Comparison of ENCODE assay signal across 8 cellular contexts in the genomic region with DNA sequence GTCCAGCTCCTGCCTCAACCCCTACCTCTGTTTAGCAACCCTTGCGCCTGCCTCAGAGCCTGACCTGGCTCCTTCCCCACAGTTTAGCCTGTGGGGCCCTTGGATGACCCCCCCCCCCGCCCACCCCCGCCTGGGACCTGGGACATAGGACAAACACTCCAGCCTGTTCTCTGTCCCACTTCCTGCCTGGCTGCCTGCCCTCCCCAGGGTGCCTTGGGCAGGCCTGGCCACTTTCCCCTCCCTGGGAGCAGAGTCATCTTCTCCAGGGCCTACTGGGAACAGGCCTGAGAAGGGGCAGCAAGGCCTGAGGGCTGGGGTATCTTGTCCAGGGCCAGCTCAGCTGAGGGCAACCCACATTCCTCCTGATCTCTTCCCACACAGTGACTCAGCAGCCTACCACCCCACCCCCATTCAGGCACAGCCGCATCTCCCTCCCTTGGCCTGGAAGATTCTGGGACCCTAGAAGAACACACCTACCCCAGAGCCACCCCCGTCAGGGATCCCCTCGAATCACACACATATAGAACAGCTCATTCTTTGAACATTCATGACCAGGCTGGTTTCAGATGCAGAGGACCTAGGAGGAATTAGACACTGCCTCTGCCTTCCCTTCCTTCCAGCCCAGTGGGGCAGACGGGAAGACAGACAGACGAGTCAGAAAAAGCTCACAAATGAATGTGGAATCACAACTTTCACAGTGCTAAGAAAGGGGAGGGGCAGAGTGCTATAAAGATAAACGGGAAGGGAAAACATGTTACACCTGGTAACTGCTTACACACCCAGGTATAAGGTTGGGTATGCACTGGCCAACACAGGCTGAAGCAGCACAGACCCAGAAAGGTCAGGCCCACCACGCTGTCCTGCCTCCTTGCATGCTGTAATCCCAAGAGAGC. TPM values are rescaled to one million over a fixed set of nuclear protein-coding genes. Genes with fewer than 3 reads are reported as not detected.
DNase-seq lines count a peak whose midpoint lies in the region; ATAC-seq and TF ChIP-seq lines count a peak whose summit lies in the region.

No MANE protein-coding gene starts in this region.

- 43 to 59% (median 50%) methylated on average over 9 to 10 of the region's 10 CpGs for WGBS in heart left ventricle, 4 donors
- WGBS in smooth muscle cell (ENCODE audit: low lambda C conversion rate) = 17% methylated on average over 8 of the region's 10 CpGs

- intact Hi-C loops in HCT116 (cut with micrococcal nuclease) (no loop called here), heart left ventricle (cut with DNase I) (no loop called here)
- intact Hi-C loops in activated CD8-positive, alpha-beta T cell treated with anti-CD3 and anti-CD28 coated beads for 36 hours (cut with micrococcal nuclease) = no loop called here

- no peak for DNase-seq in HCT116 (ENCODE audit: low read depth, low spot score)
- DNase-seq in activated CD8-positive, alpha-beta T cell treated with anti-CD3 and anti-CD28 coated beads for 36 hours = no peak
- DNase-seq in heart left ventricle = peak; percentile 74 to 89 (median 86)
- DNase-seq in smooth muscle cell (lab: John Stamatoyannopoulos, UW; ENCODE audit: unreplicated experiment) = peak; percentile 29
- no peak for DNase-seq in NCI-H82 treated with DMSO at 0.1 percent for 48 hours (lab: John Stamatoyannopoulos, UW; ENCODE audit: unreplicated experiment)
- DNase-seq in progenitor cell of endocrine pancreas (ENCODE audit: low spot score, unreplicated experiment) = no peak

- peaks cover 33% of the 10 kb centered on the region for H3K4me1 Mint-ChIP-seq in activated CD8-positive, alpha-beta T cell treated with anti-CD3 and anti-CD28 coated beads for 36 hours (ENCODE audit: low read depth)
- peaks cover 6% of the 10 kb centered on the region for H3K4me1 Mint-ChIP-seq in progenitor cell of endocrine pancreas (ENCODE audit: low read depth)

- H3K9me2 ChIP-seq in HCT116 (ENCODE audit: insufficient read depth) = no peaks in the 10 kb centered on the region

- peaks cover 10 to 25% of the 10 kb centered on the region in 2 experiments for H3K36me3 ChIP-seq in HCT116 (ENCODE audit: control insufficient read depth in 1 of 2, insufficient read depth in 2 of 2, low read length in 2 of 2)
- H3K36me3 ChIP-seq in heart left ventricle = peaks cover 0 to 41% (median 34%) of the 10 kb centered on the region in 9 donors
- no peaks in the 10 kb centered on the region for H3K36me3 ChIP-seq in smooth muscle cell (ENCODE audit: low read depth)

- TF ChIP-seq RAD21 in HCT116 (IDR thresholded peaks at IDR 0.05; ENCODE audit: low read depth) = no peak

- no peak overlapping the region for H3K4me3 Mint-ChIP-seq in activated CD8-positive, alpha-beta T cell treated with anti-CD3 and anti-CD28 coated beads for 36 hours
- no peak overlapping the region for H3K4me3 Mint-ChIP-seq in progenitor cell of endocrine pancreas (ENCODE audit: low read depth)

- H3K79me2 ChIP-seq in HCT116 (ENCODE audit: insufficient read depth, low read length) (peaks cover 71% of the 10 kb centered on the region), smooth muscle cell (ENCODE audit: low read depth) (peaks cover 20% of the 10 kb centered on the region)

- peaks cover 20% of the 10 kb centered on the region for H3K36me3 Mint-ChIP-seq in activated CD8-positive, alpha-beta T cell treated with anti-CD3 and anti-CD28 coated beads for 36 hours (ENCODE audit: low read depth)
- H3K36me3 Mint-ChIP-seq in progenitor cell of endocrine pancreas (ENCODE audit: insufficient read depth) = peaks cover 8% of the 10 kb centered on the region

- ATAC-seq in HCT116 (peak; percentile 28), heart left ventricle (peak; percentile 44 to 56 (median 47)), HG03159 (IDR thresholded peaks at IDR 0.05; ENCODE audit: unreplicated experiment) (no peak), HG03025 (IDR thresholded peaks at IDR 0.05; ENCODE audit: low FRiP score, unreplicated experiment) (no peak)
- ATAC-seq in activated CD8-positive, alpha-beta T cell treated with anti-CD3 and anti-CD28 coated beads for 36 hours = no peak

- H3K4me3 ChIP-seq in HCT116 (replicated peaks in 1 of 2; ENCODE audit: low read depth in 1 of 2, low read length in 2 of 2) (peak overlapping the region in 1 of 2 experiments; percentile 47; a peak in 3 of 4 replicates), heart left ventricle (no peak overlapping the region), smooth muscle cell (no peak overlapping the region)

- H3K9ac ChIP-seq in HCT116 (ENCODE audit: low read length) (peak overlapping the region; percentile 67), smooth muscle cell (ENCODE audit: low read depth) (peak overlapping the region; percentile 72)

- TF ChIP-seq POLR2A in HCT116 (IDR thresholded peaks at IDR 0.05; ENCODE audit: borderline replicate concordance, extremely low read depth, insufficient read depth, insufficient read length) (no peak), heart left ventricle (IDR thresholded peaks at IDR 0.05) (no peak)

- H3F3A ChIP-seq in smooth muscle cell (ENCODE audit: low read depth) = peaks cover 58% of the 10 kb centered on the region

- H3K4me2 ChIP-seq in HCT116 (ENCODE audit: low read length) = peak overlapping the region; percentile 87
- H3K4me2 ChIP-seq in smooth muscle cell = peak overlapping the region; percentile 69

- no peaks in the 10 kb centered on the region for H3K9me3 ChIP-seq in HCT116 (ENCODE audit: control insufficient read depth in 1 of 2, insufficient read depth in 1 of 2, low read depth in 1 of 2, low read length in 2 of 2)
- no peaks in the 10 kb centered on the region for H3K9me3 ChIP-seq in heart left ventricle
- H3K9me3 ChIP-seq in smooth muscle cell (replicated peaks; ENCODE audit: low read depth) = no peaks in the 10 kb centered on the region

- no peaks in the 10 kb centered on the region for H3K9me3 Mint-ChIP-seq in activated CD8-positive, alpha-beta T cell treated with anti-CD3 and anti-CD28 coated beads for 36 hours
- H3K9me3 Mint-ChIP-seq in progenitor cell of endocrine pancreas (ENCODE audit: low read depth) = no peaks in the 10 kb centered on the region

- H3K4me1 ChIP-seq in HCT116 (ENCODE audit: control insufficient read depth in 1 of 2, insufficient read depth in 2 of 2, low read length in 2 of 2) (peaks cover 49 to 72% of the 10 kb centered on the region in 2 experiments), heart left ventricle (peaks cover 35 to 67% (median 59%) of the 10 kb centered on the region in 12 donors), smooth muscle cell (ENCODE audit: low read depth) (peaks cover 25% of the 10 kb centered on the region)

- H4K20me1 ChIP-seq in HCT116 (ENCODE audit: insufficient read depth) (no peaks in the 10 kb centered on the region), smooth muscle cell (ENCODE audit: low read depth) (no peaks in the 10 kb centered on the region)

- POLR2A ChIA-PET in HCT116 (lab: Charles Lee) = no interaction called here
- POLR2A ChIA-PET in activated CD8-positive, alpha-beta T cell treated with anti-CD3 and anti-CD28 coated beads for 36 hours (lab: Charles Lee) = interaction anchor here (0.9 to 10.0 kb wide), 2 partner anchors 11 to 58 kb away, joined by 3 to 123 read pairs; a partner anchor contains a TSS

- H3K27ac Mint-ChIP-seq in activated CD8-positive, alpha-beta T cell treated with anti-CD3 and anti-CD28 coated beads for 36 hours = peak overlapping the region; percentile 67
- no peak overlapping the region for H3K27ac Mint-ChIP-seq in progenitor cell of endocrine pancreas

- no peak for TF ChIP-seq CTCF in HCT116 (IDR thresholded peaks at IDR 0.05 in 2 of 3, conservative IDR thresholded peaks at IDR 0.05 in 1 of 3; ENCODE audit: borderline replicate concordance in 1 of 3, insufficient read depth in 1 of 3, low read depth in 2 of 3, low read length in 2 of 3)
- no peak for TF ChIP-seq CTCF in activated CD8-positive, alpha-beta T cell treated with anti-CD3 and anti-CD28 coated beads for 36 hours (IDR thresholded peaks at IDR 0.05)
- TF ChIP-seq CTCF in heart left ventricle (IDR thresholded peaks at IDR 0.05) = no peak
- no peak for TF ChIP-seq CTCF in smooth muscle cell (IDR thresholded peaks at IDR 0.05; ENCODE audit: borderline replicate concordance, insufficient read depth, poor library complexity, severe bottlenecking)
- TF ChIP-seq CTCF in progenitor cell of endocrine pancreas (IDR thresholded peaks at IDR 0.05; ENCODE audit: unreplicated experiment) = no peak

- no peak overlapping the region for H2AFZ ChIP-seq in HCT116 (ENCODE audit: low read depth, low read length, poor library complexity, severe bottlenecking)
- no peak overlapping the region for H2AFZ ChIP-seq in smooth muscle cell (ENCODE audit: low read depth)

- RAD21 ChIA-PET in HCT116 (lab: Charles Lee; ENCODE audit: low non-redundant PET in 1 of 2, low total read pairs in 2 of 2, uncharacterized antibody in 2 of 2, unreplicated experiment in 2 of 2) = no interaction called here

- H3K27me3 Mint-ChIP-seq in activated CD8-positive, alpha-beta T cell treated with anti-CD3 and anti-CD28 coated beads for 36 hours = no peaks in the 10 kb centered on the region
- H3K27me3 Mint-ChIP-seq in progenitor cell of endocrine pancreas = no peaks in the 10 kb centered on the region

- BruUV-seq in HCT116 (replicated peaks; lab: Mats Ljungman, UMichigan) = no TSS peak

- H3K27ac ChIP-seq in HCT116 (ENCODE audit: low read depth, low read length) (peak overlapping the region; percentile 82), heart left ventricle (peak overlapping the region; percentile 76 to 100 (median 94)), smooth muscle cell (ENCODE audit: low read depth) (peak overlapping the region; percentile 98)

- CTCF ChIA-PET in HCT116 (lab: Charles Lee) = no interaction called here
- CTCF ChIA-PET in activated CD8-positive, alpha-beta T cell treated with anti-CD3 and anti-CD28 coated beads for 36 hours (lab: Charles Lee) = interaction anchor here (1.4 kb wide), 1 partner anchor 14 kb away, joined by 8 read pairs; a partner anchor contains a TSS

- H3K27me3 ChIP-seq in HCT116 (ENCODE audit: insufficient read depth, low read length) (no peaks in the 10 kb centered on the region), heart left ventricle (no peaks in the 10 kb centered on the region), smooth muscle cell (ENCODE audit: low read depth) (no peaks in the 10 kb centered on the region)

RNA-seq across cellular contexts. Expression of a gene that starts 6.0 kb away (rescaled TPM):
- total RNA-seq in HCT116 (2021; ENCODE audit: unreplicated experiment) (69.2 TPM), heart left ventricle (10 to 100 TPM in 8 of 9 donors, 1 to 10 TPM in 1; 9.6 to 30.3 (median 18.0) TPM), smooth muscle cell (7.2 and 16.0 TPM in 2 replicates), progenitor cell of endocrine pancreas (28.2 and 30.2 TPM in 2 replicates)
- 46.5 and 50.2 TPM in 2 replicates for polyA plus RNA-seq in HCT116 (2012)
- total RNA-seq in activated CD8-positive, alpha-beta T cell treated with anti-CD3 and anti-CD28 coated beads for 36 hours = 100 to 1,000 TPM; 102 to 105 TPM
- polyA plus RNA-seq in heart left ventricle (10 to 100 TPM; 13.1 to 26.6 TPM), smooth muscle cell (23.3 and 30.5 TPM in 2 replicates)

RNA-seq across cellular contexts. Expression of a gene that starts 7.5 kb away (rescaled TPM):
- 5.6 TPM for total RNA-seq in HCT116 (2021; ENCODE audit: unreplicated experiment)
- 5.4 and 6.7 TPM in 2 replicates for polyA plus RNA-seq in HCT116 (2012)
- total RNA-seq in activated CD8-positive, alpha-beta T cell treated with anti-CD3 and anti-CD28 coated beads for 36 hours = 1 to 10 TPM; 7.7 to 8.1 TPM
- 1 to 10 TPM in 6 of 9 donors, under 1 TPM in 3; 0.16 to 2.0 (median 1.3) TPM for total RNA-seq in heart left ventricle
- polyA plus RNA-seq in heart left ventricle = 1 to 10 TPM in 1 of 2 donors, under 1 TPM in 1; 0.29 to 1.0 TPM
- total RNA-seq in smooth muscle cell = 2.1 and 3.8 TPM in 2 replicates
- 6.9 and 9.1 TPM in 2 replicates for polyA plus RNA-seq in smooth muscle cell
- total RNA-seq in progenitor cell of endocrine pancreas = 3.4 and 3.9 TPM in 2 replicates

RNA-seq across cellular contexts. Expression of a gene that starts 14.3 kb away (rescaled TPM):
- 36.1 TPM for total RNA-seq in HCT116 (2021; ENCODE audit: unreplicated experiment)
- 40.8 and 44.3 TPM in 2 replicates for polyA plus RNA-seq in HCT116 (2012)
- 10 to 100 TPM; 25.7 to 30.7 TPM for total RNA-seq in activated CD8-positive, alpha-beta T cell treated with anti-CD3 and anti-CD28 coated beads for 36 hours
- 10 to 100 TPM in 6 of 9 donors, 1 to 10 TPM in 3; 6.2 to 21.8 (median 11.9) TPM for total RNA-seq in heart left ventricle
- polyA plus RNA-seq in heart left ventricle = 10 to 100 TPM; 49.5 to 79.7 TPM
- 45.4 and 56.9 TPM in 2 replicates for total RNA-seq in smooth muscle cell
- 156 and 171 TPM in 2 replicates for polyA plus RNA-seq in smooth muscle cell
- total RNA-seq in progenitor cell of endocrine pancreas = 33.4 and 36.3 TPM in 2 replicates

RNA-seq across cellular contexts. Expression of a gene that starts 38.1 kb away (rescaled TPM):
- total RNA-seq in HCT116 (2021; ENCODE audit: unreplicated experiment) = 38.5 TPM
- 29.2 and 34.0 TPM in 2 replicates for polyA plus RNA-seq in HCT116 (2012)
- total RNA-seq in activated CD8-positive, alpha-beta T cell treated with anti-CD3 and anti-CD28 coated beads for 36 hours = 10 to 100 TPM; 17.3 to 20.8 TPM
- 1 to 10 TPM in 4 of 9 donors, under 1 TPM in 5; 0.44 to 4.0 (median 0.94) TPM for total RNA-seq in heart left ventricle
- 1 to 10 TPM; 1.2 to 1.4 TPM for polyA plus RNA-seq in heart left ventricle
- total RNA-seq in smooth muscle cell = 3.9 and 27.0 TPM in 2 replicates
- polyA plus RNA-seq in smooth muscle cell = 2.7 and 9.9 TPM in 2 replicates
- 3.3 and 3.8 TPM in 2 replicates for total RNA-seq in progenitor cell of endocrine pancreas

RNA-seq across cellular contexts. Expression of a gene that starts 42.3 kb away (rescaled TPM):
- total RNA-seq in HCT116 (2021; ENCODE audit: unreplicated experiment) (45.8 TPM), heart left ventricle (1 to 10 TPM in 1 of 9 donors, under 1 TPM in 8; 0.32 to 1.8 (median 0.65) TPM), smooth muscle cell (3.8 and 6.7 TPM in 2 replicates), progenitor cell of endocrine pancreas (5.4 and 5.5 TPM in 2 replicates)
- polyA plus RNA-seq in HCT116 (2012) = 53.4 and 60.6 TPM in 2 replicates
- 1 to 10 TPM; 5.0 to 5.6 TPM for total RNA-seq in activated CD8-positive, alpha-beta T cell treated with anti-CD3 and anti-CD28 coated beads for 36 hours
- polyA plus RNA-seq in heart left ventricle (under 1 TPM; 0.68 to 0.91 TPM), smooth muscle cell (2.2 and 7.8 TPM in 2 replicates)

Comparison
In these comparisons a context has a peak if more than half of its experiments do, and no peak if none do; other contexts are left out.
1. ATAC-seq: peak in HCT116 (single experiment) and heart left ventricle (4 of 4); none in activated CD8-positive, alpha-beta T cell treated with anti-CD3 and anti-CD28 coated beads for 36 hours (single experiment), HG03159 (single experiment) and HG03025 (single experiment).
2. DNase-seq: peak in heart left ventricle (5 of 5) and smooth muscle cell (single experiment); none in HCT116 (single experiment), activated CD8-positive, alpha-beta T cell treated with anti-CD3 and anti-CD28 coated beads for 36 hours (single experiment), NCI-H82 treated with DMSO at 0.1 percent for 48 hours (single experiment) and progenitor cell of endocrine pancreas (single experiment).
3. Peak in every context shown above with its lines, with median percentiles within 50 percentile points of each other: H3K27ac ChIP-seq.